23 cellular contexts compared by ENCODE assay signal in the genomic region with DNA sequence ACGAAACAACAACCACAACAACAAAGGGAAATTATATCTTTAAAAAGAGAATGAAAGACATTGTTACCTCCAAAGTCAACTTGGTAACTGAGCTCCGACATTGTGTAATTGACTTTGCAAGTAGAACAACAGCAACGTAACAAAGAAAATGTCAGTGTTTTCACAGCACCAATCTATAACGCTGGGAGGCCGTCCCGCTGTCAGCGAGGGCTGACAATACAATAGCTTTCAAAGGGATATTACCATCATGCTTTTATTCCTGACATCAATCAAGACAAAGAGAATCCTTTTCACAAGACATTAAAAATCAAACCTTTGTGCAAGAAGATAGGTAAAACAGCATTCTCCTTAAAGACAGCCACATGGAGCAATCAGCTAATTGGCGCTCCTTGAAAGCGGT. TPM values are rescaled to one million over a fixed set of nuclear protein-coding genes. Genes with fewer than 3 reads are reported as not detected.
DNase-seq lines count a peak whose midpoint lies in the region; ATAC-seq, FAIRE-seq and TF ChIP-seq lines count a peak whose summit lies in the region.
"Had no signal": no experiment of that assay in that cellular context is flagged by ENCODE, and none has a peak within 500 bp of the region (broad histone marks: within the 10 kb centered on the region; RNA-seq: fewer than 3 reads in every experiment).

No MANE protein-coding gene starts in this region.

- H2AFZ ChIP-seq in H1 (ENCODE audit: low read length) (no peak overlapping the region), neural progenitor cell (replicated peaks) (no peak overlapping the region)

- no peak overlapping the region for H2AK5ac ChIP-seq in H1 (ENCODE audit: low read depth, low read length)

- TF ChIP-seq CTCF in H1 (IDR thresholded peaks at IDR 0.05; ENCODE audit: control extremely low read depth in 1 of 3, insufficient read depth in 1 of 3, low read depth in 1 of 3, low read length in 3 of 3), result no peak
- TF ChIP-seq CTCF in neural progenitor cell (IDR thresholded peaks at IDR 0.05), result no peak
- TF ChIP-seq CTCF in gastroesophageal sphincter (IDR thresholded peaks at IDR 0.05), result no peak

- no peak overlapping the region for H3K4me3 ChIP-seq in BLaER1 treated with 17β-estradiol and CSF1 and Interleukin-3, amounts not matched to agents 10 nM and 100 nM
- no peak overlapping the region for H3K4me3 ChIP-seq in HUES48 (ENCODE audit: low read depth, low read length)
- H3K4me3 ChIP-seq in H1 (ENCODE audit: extremely low read depth in 1 of 4, insufficient read depth in 2 of 4, low read depth in 3 of 4, low read length in 4 of 4), result no peak overlapping the region
- no peak overlapping the region for H3K4me3 ChIP-seq in neural progenitor cell
- H3K4me3 ChIP-seq in gastroesophageal sphincter, result no peak overlapping the region
- H3K4me3 ChIP-seq: A549, K562 had no signal

- H3K23ac ChIP-seq in H1 (ENCODE audit: insufficient read length), result no peak overlapping the region

- H3K36me3 Mint-ChIP-seq in neural progenitor cell, result peaks cover 9% of the 10 kb centered on the region
- no peaks in the 10 kb centered on the region for H3K36me3 Mint-ChIP-seq in activated CD4-positive, alpha-beta T cell treated with anti-CD3 and anti-CD28 coated beads for 36 hours (ENCODE audit: low read depth)
- H3K36me3 Mint-ChIP-seq: CD8-positive, alpha-beta T cell had no signal

- peaks cover 4% of the 10 kb centered on the region; the same call in 1 of the 2 replicates for H3K23me2 ChIP-seq in H1 (ENCODE audit: low read depth, low read length)

- TF ChIP-seq POLR2A in H1 (IDR thresholded peaks at IDR 0.05; ENCODE audit: control extremely low read depth in 1 of 2, low read depth in 2 of 2, low read length in 2 of 2), result no peak
- TF ChIP-seq POLR2A in gastroesophageal sphincter (IDR thresholded peaks at IDR 0.05), result no peak

- peaks cover 23% of the 10 kb centered on the region for H3K79me1 ChIP-seq in H1 (ENCODE audit: low read depth, low read length)

- no peak for ATAC-seq in activated CD4-positive, alpha-beta T cell treated with anti-CD3 and anti-CD28 coated beads for 36 hours
- no peak for ATAC-seq in gastroesophageal sphincter
- ATAC-seq in HG02623 (IDR thresholded peaks at IDR 0.05; ENCODE audit: unreplicated experiment), result no peak
- ATAC-seq: A549; CD8-positive, alpha-beta T cell; K562; PC-3 had no signal

- H3K4me3 Mint-ChIP-seq in neural progenitor cell, result peak overlapping the region; percentile 56
- H3K4me3 Mint-ChIP-seq in activated CD4-positive, alpha-beta T cell treated with anti-CD3 and anti-CD28 coated beads for 36 hours, result no peak overlapping the region
- H3K4me3 Mint-ChIP-seq: CD8-positive, alpha-beta T cell had no signal

- H3K79me2 ChIP-seq in H1 (ENCODE audit: control insufficient read depth in 1 of 2, insufficient read depth in 2 of 2, low read length in 2 of 2), result peaks cover 20 to 94% of the 10 kb centered on the region in 2 experiments
- H3K79me2 ChIP-seq in neural progenitor cell (ENCODE audit: low read depth), result peaks cover 100% of the 10 kb centered on the region

- intact Hi-C loops in activated CD4-positive, alpha-beta T cell treated with anti-CD3 and anti-CD28 coated beads for 36 hours (cut with DNase I, micrococcal nuclease), result no loop called here

- no peak overlapping the region for H3K14ac ChIP-seq in H1 (ENCODE audit: insufficient read length)

- peaks cover 19 to 96% (median 85%) of the 10 kb centered on the region in 10 experiments for H3K4me1 ChIP-seq in BLaER1 treated with 17β-estradiol and CSF1 and Interleukin-3, amounts not matched to agents 10 nM and 100 nM
- H3K4me1 ChIP-seq in HUES48 (ENCODE audit: control insufficient read depth, insufficient read depth, low read length) (peaks cover 77% of the 10 kb centered on the region), H1 (replicated peaks in 1 of 4; ENCODE audit: control insufficient read depth in 3 of 4, insufficient read depth in 4 of 4, low read length in 3 of 4) (peaks cover 14 to 41% (median 30%) of the 10 kb centered on the region in 4 experiments), neural progenitor cell (peaks cover 65% of the 10 kb centered on the region), gastroesophageal sphincter (peaks cover 0 to 48% (median 12%) of the 10 kb centered on the region in 3 donors)
- H3K4me1 ChIP-seq: A549 had no signal

- no peak overlapping the region for H4K91ac ChIP-seq in H1 (replicated peaks; ENCODE audit: insufficient read length, low read length)

- peaks cover 0 to 18% (median 0%) of the 10 kb centered on the region in 11 experiments; a peak in 4 of 22 replicates for H3K36me3 ChIP-seq in BLaER1 treated with 17β-estradiol and CSF1 and Interleukin-3, amounts not matched to agents 10 nM and 100 nM
- no peaks in the 10 kb centered on the region for H3K36me3 ChIP-seq in HUES48 (ENCODE audit: control insufficient read depth, insufficient read depth, low read length)
- no peaks in the 10 kb centered on the region for H3K36me3 ChIP-seq in H1 (ENCODE audit: control insufficient read depth in 2 of 4, insufficient read depth in 4 of 4, low read length in 3 of 4)
- no peaks in the 10 kb centered on the region for H3K36me3 ChIP-seq in neural progenitor cell
- peaks cover 0 to 12% of the 10 kb centered on the region in 2 donors for H3K36me3 ChIP-seq in gastroesophageal sphincter

- peak; percentile 76 for FAIRE-seq in H1 (lab: Jason Lieb, UNC)
- FAIRE-seq: A549, D721Med, GM12892, GM18507, K562 had no signal

- no peak for TF ChIP-seq RAD21 in H1 (IDR thresholded peaks at IDR 0.05 in 1 of 2, conservative IDR thresholded peaks at IDR 0.05 in 1 of 2; ENCODE audit: low read depth in 2 of 2, low read length in 2 of 2)

- peaks cover 20% of the 10 kb centered on the region for H3F3A ChIP-seq in neural progenitor cell (ENCODE audit: low read depth)

- no peaks in the 10 kb centered on the region for H3K9me3 Mint-ChIP-seq in neural progenitor cell
- no peaks in the 10 kb centered on the region for H3K9me3 Mint-ChIP-seq in activated CD4-positive, alpha-beta T cell treated with anti-CD3 and anti-CD28 coated beads for 36 hours (ENCODE audit: low read depth)
- H3K9me3 Mint-ChIP-seq: CD8-positive, alpha-beta T cell had no signal

- H3K4me1 Mint-ChIP-seq in neural progenitor cell, result peaks cover 87% of the 10 kb centered on the region
- no peaks in the 10 kb centered on the region for H3K4me1 Mint-ChIP-seq in activated CD4-positive, alpha-beta T cell treated with anti-CD3 and anti-CD28 coated beads for 36 hours

- no peak overlapping the region for H2BK12ac ChIP-seq in H1 (ENCODE audit: low read depth, low read length)

- H2BK5ac ChIP-seq in H1 (ENCODE audit: low read depth, low read length), result no peak overlapping the region

- no peak overlapping the region for H3K56ac ChIP-seq in H1 (replicated peaks; ENCODE audit: insufficient read length, low read depth, low read length)

- DNase-seq in H1 (ENCODE audit: low read depth in 1 of 2, low spot score in 2 of 2) (no peak), neural progenitor cell (ENCODE audit: low spot score) (no peak), superior temporal gyrus (ENCODE audit: extremely low spot score) (no peak)
- DNase-seq in activated CD4-positive, alpha-beta T cell treated with anti-CD3 and anti-CD28 coated beads for 36 hours, result no peak
- DNase-seq: CD8-positive, alpha-beta T cell; DMS79; HCEC 1CT; NCI-H1092 treated with DMSO at 0.1 percent for 48 hours; NCI-H2171 treated with DMSO at 0.1 percent for 48 hours; PC-3; RPMI8226; SIG-M5 had no signal

- CTCF ChIA-PET in H1 (lab: Charles Lee; ENCODE audit: partially characterized antibody), result interaction anchor here (0.9 to 3.6 kb wide), 5 partner anchors 9 to 96 kb away, joined by 3 to 13 read pairs (median 3); no protein-coding TSS in a partner anchor
- CTCF ChIA-PET in activated CD4-positive, alpha-beta T cell treated with anti-CD3 and anti-CD28 coated beads for 36 hours (lab: Charles Lee), result interaction anchor here (1.0 to 1.2 kb wide), 3 partner anchors 8 to 23 kb away, joined by 3 to 4 read pairs (median 3); no protein-coding TSS in a partner anchor

- no peak overlapping the region for H2BK15ac ChIP-seq in H1 (ENCODE audit: low read length)

- no peaks in the 10 kb centered on the region for H3K9me3 ChIP-seq in BLaER1 treated with 17β-estradiol and CSF1 and Interleukin-3, amounts not matched to agents 10 nM and 100 nM (replicated peaks in 1 of 11)
- H3K9me3 ChIP-seq in HUES48 (ENCODE audit: control insufficient read depth, insufficient read depth, low read length) (no peaks in the 10 kb centered on the region), H1 (ENCODE audit: insufficient read depth in 2 of 2, low read depth in 1 of 2, low read length in 1 of 2) (no peaks in the 10 kb centered on the region), neural progenitor cell (ENCODE audit: low read depth) (no peaks in the 10 kb centered on the region), gastroesophageal sphincter (no peaks in the 10 kb centered on the region)
- H3K9me3 ChIP-seq: A549 had no signal

- H3K4ac ChIP-seq in H1 (replicated peaks; ENCODE audit: insufficient read length, low read depth, low read length), result no peak overlapping the region

- no peak overlapping the region for H3K27ac ChIP-seq in BLaER1 treated with 17β-estradiol and CSF1 and Interleukin-3, amounts not matched to agents 10 nM and 100 nM
- H3K27ac ChIP-seq in HUES48 (ENCODE audit: low read depth, low read length) (peak overlapping the region; percentile 11), H1 (ENCODE audit: low read depth, low read length) (no peak overlapping the region), neural progenitor cell (no peak overlapping the region), gastroesophageal sphincter (no peak overlapping the region)
- H3K27ac ChIP-seq: A549 had no signal

- peaks cover 9% of the 10 kb centered on the region for H3K27me3 Mint-ChIP-seq in neural progenitor cell (ENCODE audit: insufficient read depth, low read depth)
- H3K27me3 Mint-ChIP-seq in activated CD4-positive, alpha-beta T cell treated with anti-CD3 and anti-CD28 coated beads for 36 hours, result peaks cover 30% of the 10 kb centered on the region

- peak overlapping the region in 8 of 11 experiments; percentile 9 to 99 (median 20); a peak in 9 of 22 replicates for H3K4me2 ChIP-seq in BLaER1 treated with 17β-estradiol and CSF1 and Interleukin-3, amounts not matched to agents 10 nM and 100 nM
- H3K4me2 ChIP-seq in H1 (ENCODE audit: insufficient read depth in 1 of 2, low read depth in 2 of 2, low read length in 2 of 2) (no peak overlapping the region; a peak in 1 of 4 replicates), neural progenitor cell (no peak overlapping the region)
- H3K4me2 ChIP-seq: A549 had no signal

- TF ChIP-seq EP300 in H1 (IDR thresholded peaks at IDR 0.05; ENCODE audit: borderline replicate concordance in 1 of 2, low read depth in 2 of 2, low read length in 2 of 2) (no peak), gastroesophageal sphincter (IDR thresholded peaks at IDR 0.05) (no peak)

- H2BK20ac ChIP-seq in H1 (ENCODE audit: low read length), result no peak overlapping the region

- H3K27me3 ChIP-seq in BLaER1 treated with 17β-estradiol and CSF1 and Interleukin-3, amounts not matched to agents 10 nM and 100 nM, result no peaks in the 10 kb centered on the region
- H3K27me3 ChIP-seq in HUES48 (ENCODE audit: control insufficient read depth, insufficient read depth, low read length) (no peaks in the 10 kb centered on the region), H1 (replicated peaks in 1 of 4; ENCODE audit: control insufficient read depth in 3 of 4, extremely low read depth in 1 of 4, insufficient read depth in 3 of 4, low read length in 3 of 4) (no peaks in the 10 kb centered on the region), neural progenitor cell (no peaks in the 10 kb centered on the region), gastroesophageal sphincter (no peaks in the 10 kb centered on the region)

- 75% methylated on average over 9 of the region's 9 CpGs; no CpG with 5 or more reads in 1 of the 2 experiments for WGBS in H1 (ENCODE audit: extremely low coverage in 1 of 2, insufficient coverage in 1 of 2, insufficient read length in 1 of 2, insufficient replicate concordance in 2 of 2, low coverage in 1 of 2, low lambda C conversion rate in 2 of 2, missing lambda C conversion rate in 1 of 2), 2 experiments
- WGBS in gastroesophageal sphincter (ENCODE audit: low coverage in 1 of 2), 2 donors, result 83 to 84% methylated on average over 9 of the region's 9 CpGs

- H4K5ac ChIP-seq in H1 (ENCODE audit: insufficient read length, low read depth, low read length), result no peak overlapping the region

- no peak overlapping the region for H4K8ac ChIP-seq in H1 (ENCODE audit: extremely low read depth, insufficient read depth, low read length)

- no peak overlapping the region for H3K18ac ChIP-seq in H1 (ENCODE audit: extremely low read depth, low read length)

- H3K9ac ChIP-seq in BLaER1 treated with 17β-estradiol and CSF1 and Interleukin-3, amounts not matched to agents 10 nM and 100 nM, result no peak overlapping the region
- H3K9ac ChIP-seq in HUES48 (ENCODE audit: low read depth, low read length) (no peak overlapping the region), H1 (replicated peaks in 1 of 4; ENCODE audit: extremely low read depth in 1 of 4, low read depth in 3 of 4, low read length in 3 of 4) (no peak overlapping the region), neural progenitor cell (no peak overlapping the region)

- H3K27ac Mint-ChIP-seq in neural progenitor cell, result no peak overlapping the region
- H3K27ac Mint-ChIP-seq in activated CD4-positive, alpha-beta T cell treated with anti-CD3 and anti-CD28 coated beads for 36 hours, result no peak overlapping the region
- H3K27ac Mint-ChIP-seq: CD8-positive, alpha-beta T cell had no signal

- H4K20me1 ChIP-seq in BLaER1 treated with 17β-estradiol and CSF1 and Interleukin-3, amounts not matched to agents 10 nM and 100 nM, result peaks cover 0 to 68% (median 27%) of the 10 kb centered on the region in 11 experiments; a peak in 14 of 22 replicates
- H4K20me1 ChIP-seq in H1 (replicated peaks in 1 of 2; ENCODE audit: control insufficient read depth in 1 of 2, insufficient read depth in 2 of 2, low read length in 2 of 2), result peaks cover 32 to 37% of the 10 kb centered on the region in 2 experiments
- peaks cover 98% of the 10 kb centered on the region for H4K20me1 ChIP-seq in neural progenitor cell (ENCODE audit: low read depth)

- POLR2A ChIA-PET in H1 (lab: Charles Lee; ENCODE audit: partially characterized antibody), result interaction anchor here (1.1 to 1.6 kb wide), 2 partner anchors 8 to 25 kb away, joined by 3 to 5 read pairs; no protein-coding TSS in a partner anchor
- POLR2A ChIA-PET in activated CD4-positive, alpha-beta T cell treated with anti-CD3 and anti-CD28 coated beads for 36 hours (lab: Charles Lee), result no interaction called here

- H2BK120ac ChIP-seq in H1 (replicated peaks; ENCODE audit: low read depth, low read length), result no peak overlapping the region

RNA-seq across cellular contexts. Expression of gene ZNF423, which starts 6.2 kb away (rescaled TPM):
- 52.3 and 55.0 TPM in 2 replicates for total RNA-seq in H1 (2021; fragmentation: NEBNext Ultra II Directional; extraction: Animal tissue kit (Norgen Biotek cat#: 25700))
- polyA plus RNA-seq in H1 (2011; rRNA removed), result 38.2 and 41.2 TPM in 2 replicates
- 21.9 TPM for polyA plus RNA-seq in H1 (2011; cell fraction: cytosol; rRNA removed)
- 39.6 TPM for polyA plus RNA-seq in H1 (2011; cell fraction: nucleus; rRNA removed)
- 39.6 to 51.6 TPM (median 48.3 TPM) in 4 replicates for polyA plus RNA-seq in H1 (2012, experiment 1 of 2)
- polyA plus RNA-seq in H1 (2012, experiment 2 of 2), result 33.1 TPM
- polyA plus RNA-seq in H1 (2013, experiment 1 of 2), result 24.8 TPM
- 27.0 TPM for polyA plus RNA-seq in H1 (2013, experiment 2 of 2)
- 47.8 and 68.0 TPM in 2 replicates for polyA minus RNA-seq in H1 (2011; rRNA and poly(A)+ RNA removed)
- polyA minus RNA-seq in H1 (2011; cell fraction: cytosol; rRNA and poly(A)+ RNA removed), result 46.3 TPM
- 49.0 TPM for polyA minus RNA-seq in H1 (2011; cell fraction: nucleus; rRNA and poly(A)+ RNA removed)
- total RNA-seq in neural progenitor cell (ENCODE audit: low replicate concordance) (21.9 and 42.3 TPM in 2 replicates), gastroesophageal sphincter (10 to 100 TPM in 1 of 4 donors, 1 to 10 TPM in 3; 7.0 to 19.7 (median 8.4) TPM)
- not detected for total RNA-seq in activated CD4-positive, alpha-beta T cell treated with anti-CD3 and anti-CD28 coated beads for 36 hours
- total RNA-seq: CD8-positive, alpha-beta T cell; K562; NCI-H460; PC-3; T-helper 1 cell treated with Interleukin-12 subunit alpha and Interleukin-12 subunit beta and Interleukin-4 antibody, amounts not matched to agents 30 ng/mL and 1 ng/mL, for 36 hours had no signal
- polyA plus RNA-seq: K562 had no signal

Comparison
In these comparisons a context has a peak if more than half of its experiments do, and no peak if none do; other contexts are left out.
1. H3K4me2 ChIP-seq: peak in BLaER1 treated with 17β-estradiol and CSF1 and Interleukin-3, amounts not matched to agents 10 nM and 100 nM (8 of 11); none in H1 (0 of 2) and neural progenitor cell (single experiment).
2. RNA of gene ZNF423, which starts 6.2 kb away (total RNA-seq): 52.3 to 55.0 TPM in H1, 21.9 to 42.3 TPM in neural progenitor cell and 7.0 to 19.7 TPM in gastroesophageal sphincter; not detected in activated CD4-positive, alpha-beta T cell treated with anti-CD3 and anti-CD28 coated beads for 36 hours; every median in the first group is over 4 times any median in the second.